ENCODE assay signal across 1 cellular context in the genomic region with DNA sequence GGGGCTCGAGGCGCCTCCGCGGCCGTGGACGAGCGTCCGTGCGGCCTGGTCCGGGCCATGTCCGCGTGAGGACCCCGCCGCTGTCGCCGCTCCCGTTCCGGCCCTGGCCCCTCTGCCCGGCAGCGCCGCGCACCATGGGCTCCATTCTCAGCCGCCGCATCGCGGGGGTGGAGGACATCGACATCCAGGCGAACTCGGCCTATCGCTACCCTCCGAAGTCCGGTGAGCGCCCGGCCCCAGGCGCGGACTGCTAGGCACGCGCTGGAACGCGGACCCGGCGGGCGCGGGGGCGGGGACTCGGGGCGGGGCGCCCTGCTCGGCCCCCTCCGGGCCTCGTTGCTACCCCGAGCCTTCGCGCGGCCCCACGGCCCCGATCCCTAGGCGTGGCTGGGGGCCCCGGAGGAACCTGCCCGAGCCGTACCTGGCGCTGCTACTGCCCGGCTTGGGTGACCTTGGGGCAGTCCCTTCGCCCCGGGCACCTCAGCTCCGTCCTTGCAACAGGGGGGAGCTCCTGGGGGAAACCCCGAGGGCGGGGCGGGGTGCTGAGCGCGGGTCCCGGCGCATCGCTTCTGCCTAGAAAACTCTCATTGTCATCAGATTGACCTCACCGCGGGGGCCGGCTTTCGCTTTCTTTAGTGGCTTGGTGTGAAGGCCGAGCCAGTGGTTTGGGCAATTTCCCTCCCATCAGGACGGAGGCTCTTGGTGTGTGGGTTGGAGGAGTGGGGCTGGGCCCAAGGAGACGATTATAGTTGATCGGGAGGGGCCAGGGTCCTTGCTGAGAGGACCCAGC.
TF ChIP-seq lines count a peak whose summit lies in the region.

No MANE protein-coding gene starts in this region.

TF ChIP-seq in HepG2, 621 proteins besides CTCF, POLR2A, EP300 and RAD21 (continued from another document and continues in another):
- TF ChIP-seq, protein P1, sequence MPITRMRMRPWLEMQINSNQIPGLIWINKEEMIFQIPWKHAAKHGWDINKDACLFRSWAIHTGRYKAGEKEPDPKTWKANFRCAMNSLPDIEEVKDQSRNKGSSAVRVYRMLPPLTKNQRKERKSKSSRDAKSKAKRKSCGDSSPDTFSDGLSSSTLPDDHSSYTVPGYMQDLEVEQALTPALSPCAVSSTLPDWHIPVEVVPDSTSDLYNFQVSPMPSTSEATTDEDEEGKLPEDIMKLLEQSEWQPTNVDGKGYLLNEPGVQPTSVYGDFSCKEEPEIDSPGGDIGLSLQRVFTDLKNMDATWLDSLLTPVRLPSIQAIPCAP (CRISPR knock-in tag; IDR thresholded peaks at IDR 0.05; ENCODE audit: low read depth) = 0 out of 2 replicates have a peak, but pooled peaks have one; percentile 43
- peak; percentile 33; the same call in 1 of the 2 replicates for TF ChIP-seq PHF21A (CRISPR knock-in tag; IDR thresholded peaks at IDR 0.05)
- no peak for TF ChIP-seq MAZ (IDR thresholded peaks at IDR 0.05; ENCODE audit: borderline replicate concordance, low read depth, low read length)
- peak; percentile 92 for TF ChIP-seq MAZ (CRISPR knock-in tag; IDR thresholded peaks at IDR 0.05; ENCODE audit: low read depth)
- no peak for TF ChIP-seq KLF13 (CRISPR knock-in tag; IDR thresholded peaks at IDR 0.05)
- TF ChIP-seq, protein P2, sequence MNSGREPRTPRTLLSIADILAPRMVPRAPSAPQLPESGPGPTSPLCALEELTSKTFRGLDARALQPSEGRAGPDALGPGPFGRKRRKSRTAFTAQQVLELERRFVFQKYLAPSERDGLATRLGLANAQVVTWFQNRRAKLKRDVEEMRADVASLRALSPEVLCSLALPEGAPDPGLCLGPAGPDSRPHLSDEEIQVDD (CRISPR knock-in tag; IDR thresholded peaks at IDR 0.05; ENCODE audit: borderline replicate concordance) = peak; percentile 83; the same call in 1 of the 2 replicates
- peak; percentile 10; the same call in 1 of the 2 replicates for TF ChIP-seq ZNF546 (CRISPR knock-in tag; conservative IDR thresholded peaks at IDR 0.05)
- no peak; the same call in 1 of the 2 replicates for TF ChIP-seq ZNF30 (CRISPR knock-in tag; IDR thresholded peaks at IDR 0.05)
- no peak for TF ChIP-seq SMAD9 (CRISPR knock-in tag; IDR thresholded peaks at IDR 0.05)
- TF ChIP-seq TCF7 (IDR thresholded peaks at IDR 0.05; ENCODE audit: low read depth) = no peak
- TF ChIP-seq ZNF446 (CRISPR knock-in tag; IDR thresholded peaks at IDR 0.05) = no peak
- TF ChIP-seq POLR2AphosphoS5 (IDR thresholded peaks at IDR 0.05; ENCODE audit: low read depth, low read length) = peak; percentile 67
- no peak for TF ChIP-seq U2AF1 (optimal IDR thresholded peaks at IDR 0.05; ENCODE audit: low read depth, low read length)
- TF ChIP-seq KMT2A (CRISPR knock-in tag; IDR thresholded peaks at IDR 0.05) = no peak; the same call in none of the 2 replicates
- peak; percentile 13 for TF ChIP-seq HNRNPLL (IDR thresholded peaks at IDR 0.05; ENCODE audit: low read depth, low read length, poor library complexity, severe bottlenecking)
- no peak for TF ChIP-seq NFKB2 (CRISPR knock-in tag; IDR thresholded peaks at IDR 0.05; ENCODE audit: borderline replicate concordance)
- TF ChIP-seq JUN (CRISPR knock-in tag; IDR thresholded peaks at IDR 0.05) = no peak
- TF ChIP-seq ZFAT (CRISPR knock-in tag; conservative IDR thresholded peaks at IDR 0.05) = no peak
- TF ChIP-seq ZBTB7B (CRISPR knock-in tag; IDR thresholded peaks at IDR 0.05) = 0 out of 2 replicates have a peak, but pooled peaks have one; percentile 16
- TF ChIP-seq PTBP1 (IDR thresholded peaks at IDR 0.05; ENCODE audit: low read depth, low read length, poor library complexity, severe bottlenecking) = no peak
- peak; percentile 90 for TF ChIP-seq RBFOX2 (IDR thresholded peaks at IDR 0.05; ENCODE audit: low read depth, low read length)
- no peak for TF ChIP-seq NFATC3 (CRISPR knock-in tag; IDR thresholded peaks at IDR 0.05)
- TF ChIP-seq IKZF5 (CRISPR knock-in tag; IDR thresholded peaks at IDR 0.05) = no peak
- peak; percentile 91 for TF ChIP-seq ZNF563 (CRISPR knock-in tag; IDR thresholded peaks at IDR 0.05)
- TF ChIP-seq, protein P3, sequence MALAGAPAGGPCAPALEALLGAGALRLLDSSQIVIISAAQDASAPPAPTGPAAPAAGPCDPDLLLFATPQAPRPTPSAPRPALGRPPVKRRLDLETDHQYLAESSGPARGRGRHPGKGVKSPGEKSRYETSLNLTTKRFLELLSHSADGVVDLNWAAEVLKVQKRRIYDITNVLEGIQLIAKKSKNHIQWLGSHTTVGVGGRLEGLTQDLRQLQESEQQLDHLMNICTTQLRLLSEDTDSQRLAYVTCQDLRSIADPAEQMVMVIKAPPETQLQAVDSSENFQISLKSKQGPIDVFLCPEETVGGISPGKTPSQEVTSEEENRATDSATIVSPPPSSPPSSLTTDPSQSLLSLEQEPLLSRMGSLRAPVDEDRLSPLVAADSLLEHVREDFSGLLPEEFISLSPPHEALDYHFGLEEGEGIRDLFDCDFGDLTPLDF (CRISPR knock-in tag; IDR thresholded peaks at IDR 0.05) = no peak
- TF ChIP-seq ZNF484 (CRISPR knock-in tag; IDR thresholded peaks at IDR 0.05; ENCODE audit: borderline replicate concordance, low read depth) = no peak
- no peak for TF ChIP-seq AKNA (CRISPR knock-in tag; IDR thresholded peaks at IDR 0.05; ENCODE audit: borderline replicate concordance)
- TF ChIP-seq, protein P4, sequence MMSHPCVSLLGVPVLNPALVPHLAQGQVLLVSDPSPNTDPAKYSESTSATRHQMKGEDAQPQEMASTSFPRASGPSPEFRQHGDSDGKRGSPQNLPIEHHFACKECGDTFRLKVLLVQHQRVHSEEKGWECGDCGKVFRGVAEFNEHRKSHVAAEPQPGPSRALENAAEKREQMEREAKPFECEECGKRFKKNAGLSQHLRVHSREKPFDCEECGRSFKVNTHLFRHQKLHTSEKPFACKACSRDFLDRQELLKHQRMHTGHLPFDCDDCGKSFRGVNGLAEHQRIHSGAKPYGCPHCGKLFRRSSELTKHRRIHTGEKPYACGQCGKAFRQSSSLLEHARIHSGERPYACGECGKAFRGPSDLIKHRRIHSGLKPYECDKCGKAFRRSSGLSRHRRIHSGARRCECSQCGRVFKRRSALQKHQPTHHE (CRISPR knock-in tag; IDR thresholded peaks at IDR 0.05; ENCODE audit: borderline replicate concordance) = no peak
- TF ChIP-seq, protein P5, sequence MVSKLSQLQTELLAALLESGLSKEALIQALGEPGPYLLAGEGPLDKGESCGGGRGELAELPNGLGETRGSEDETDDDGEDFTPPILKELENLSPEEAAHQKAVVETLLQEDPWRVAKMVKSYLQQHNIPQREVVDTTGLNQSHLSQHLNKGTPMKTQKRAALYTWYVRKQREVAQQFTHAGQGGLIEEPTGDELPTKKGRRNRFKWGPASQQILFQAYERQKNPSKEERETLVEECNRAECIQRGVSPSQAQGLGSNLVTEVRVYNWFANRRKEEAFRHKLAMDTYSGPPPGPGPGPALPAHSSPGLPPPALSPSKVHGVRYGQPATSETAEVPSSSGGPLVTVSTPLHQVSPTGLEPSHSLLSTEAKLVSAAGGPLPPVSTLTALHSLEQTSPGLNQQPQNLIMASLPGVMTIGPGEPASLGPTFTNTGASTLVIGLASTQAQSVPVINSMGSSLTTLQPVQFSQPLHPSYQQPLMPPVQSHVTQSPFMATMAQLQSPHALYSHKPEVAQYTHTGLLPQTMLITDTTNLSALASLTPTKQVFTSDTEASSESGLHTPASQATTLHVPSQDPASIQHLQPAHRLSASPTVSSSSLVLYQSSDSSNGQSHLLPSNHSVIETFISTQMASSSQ (IDR thresholded peaks at IDR 0.05; ENCODE audit: low read depth) = no peak
- TF ChIP-seq, protein P5 (CRISPR knock-in tag; IDR thresholded peaks at IDR 0.05; ENCODE audit: borderline replicate concordance) = 0 out of 2 replicates have a peak, but pooled peaks have one; percentile 35
- TF ChIP-seq SUZ12 (IDR thresholded peaks at IDR 0.05; ENCODE audit: low read depth, low read length) = no peak
- TF ChIP-seq ZNF24 (IDR thresholded peaks at IDR 0.05) = no peak
- no peak for TF ChIP-seq ZMYM2 (CRISPR knock-in tag; IDR thresholded peaks at IDR 0.05)
- TF ChIP-seq GATAD1 (CRISPR knock-in tag; IDR thresholded peaks at IDR 0.05) = no peak
- TF ChIP-seq HNRNPL (IDR thresholded peaks at IDR 0.05; ENCODE audit: low read depth, low read length) = no peak
- TF ChIP-seq ZNF264 (CRISPR knock-in tag; IDR thresholded peaks at IDR 0.05) = no peak
- peak; percentile 52; the same call in 1 of the 2 replicates for TF ChIP-seq ZSCAN31 (CRISPR knock-in tag; IDR thresholded peaks at IDR 0.05; ENCODE audit: low read depth)
- TF ChIP-seq NR2C2 (CRISPR knock-in tag; IDR thresholded peaks at IDR 0.05; ENCODE audit: borderline replicate concordance) = peak; percentile 45; the same call in 1 of the 2 replicates
- TF ChIP-seq ZNF292 (CRISPR knock-in tag; IDR thresholded peaks at IDR 0.05; ENCODE audit: borderline replicate concordance, low read depth) = no peak
- TF ChIP-seq U2AF2 (IDR thresholded peaks at IDR 0.05; ENCODE audit: low read depth, low read length) = no peak
- TF ChIP-seq, protein P6, sequence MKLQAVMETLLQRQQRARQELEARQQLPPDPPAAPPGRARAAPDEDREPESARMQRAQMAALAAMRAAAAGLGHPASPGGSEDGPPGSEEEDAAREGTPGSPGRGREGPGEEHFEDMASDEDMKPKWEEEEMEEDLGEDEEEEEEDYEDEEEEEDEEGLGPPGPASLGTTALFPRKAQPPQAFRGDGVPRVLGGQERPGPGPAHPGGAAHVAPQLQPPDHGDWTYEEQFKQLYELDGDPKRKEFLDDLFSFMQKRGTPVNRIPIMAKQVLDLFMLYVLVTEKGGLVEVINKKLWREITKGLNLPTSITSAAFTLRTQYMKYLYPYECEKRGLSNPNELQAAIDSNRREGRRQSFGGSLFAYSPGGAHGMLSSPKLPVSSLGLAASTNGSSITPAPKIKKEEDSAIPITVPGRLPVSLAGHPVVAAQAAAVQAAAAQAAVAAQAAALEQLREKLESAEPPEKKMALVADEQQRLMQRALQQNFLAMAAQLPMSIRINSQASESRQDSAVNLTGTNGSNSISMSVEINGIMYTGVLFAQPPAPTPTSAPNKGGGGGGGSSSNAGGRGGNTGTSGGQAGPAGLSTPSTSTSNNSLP (IDR thresholded peaks at IDR 0.05; ENCODE audit: low read depth, low read length) = no peak
- TF ChIP-seq ZNF614 (CRISPR knock-in tag; IDR thresholded peaks at IDR 0.05; ENCODE audit: borderline replicate concordance) = no peak; the same call in 1 of the 2 replicates
- peak; percentile 11; the same call in 1 of the 2 replicates for TF ChIP-seq ZNF891 (CRISPR knock-in tag; IDR thresholded peaks at IDR 0.05)
- TF ChIP-seq, protein P7, sequence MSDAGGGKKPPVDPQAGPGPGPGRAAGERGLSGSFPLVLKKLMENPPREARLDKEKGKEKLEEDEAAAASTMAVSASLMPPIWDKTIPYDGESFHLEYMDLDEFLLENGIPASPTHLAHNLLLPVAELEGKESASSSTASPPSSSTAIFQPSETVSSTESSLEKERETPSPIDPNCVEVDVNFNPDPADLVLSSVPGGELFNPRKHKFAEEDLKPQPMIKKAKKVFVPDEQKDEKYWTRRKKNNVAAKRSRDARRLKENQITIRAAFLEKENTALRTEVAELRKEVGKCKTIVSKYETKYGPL (CRISPR knock-in tag; IDR thresholded peaks at IDR 0.05) = no peak
- TF ChIP-seq ZMAT3 (CRISPR knock-in tag; conservative IDR thresholded peaks at IDR 0.05) = no peak; the same call in 1 of the 2 replicates
- TF ChIP-seq RARG (CRISPR knock-in tag; IDR thresholded peaks at IDR 0.05; ENCODE audit: low read depth) = no peak
- TF ChIP-seq ZNF235 (CRISPR knock-in tag; IDR thresholded peaks at IDR 0.05; ENCODE audit: borderline replicate concordance) = no peak
